ENCODE assay signal across 1 cellular context in the genomic region with DNA sequence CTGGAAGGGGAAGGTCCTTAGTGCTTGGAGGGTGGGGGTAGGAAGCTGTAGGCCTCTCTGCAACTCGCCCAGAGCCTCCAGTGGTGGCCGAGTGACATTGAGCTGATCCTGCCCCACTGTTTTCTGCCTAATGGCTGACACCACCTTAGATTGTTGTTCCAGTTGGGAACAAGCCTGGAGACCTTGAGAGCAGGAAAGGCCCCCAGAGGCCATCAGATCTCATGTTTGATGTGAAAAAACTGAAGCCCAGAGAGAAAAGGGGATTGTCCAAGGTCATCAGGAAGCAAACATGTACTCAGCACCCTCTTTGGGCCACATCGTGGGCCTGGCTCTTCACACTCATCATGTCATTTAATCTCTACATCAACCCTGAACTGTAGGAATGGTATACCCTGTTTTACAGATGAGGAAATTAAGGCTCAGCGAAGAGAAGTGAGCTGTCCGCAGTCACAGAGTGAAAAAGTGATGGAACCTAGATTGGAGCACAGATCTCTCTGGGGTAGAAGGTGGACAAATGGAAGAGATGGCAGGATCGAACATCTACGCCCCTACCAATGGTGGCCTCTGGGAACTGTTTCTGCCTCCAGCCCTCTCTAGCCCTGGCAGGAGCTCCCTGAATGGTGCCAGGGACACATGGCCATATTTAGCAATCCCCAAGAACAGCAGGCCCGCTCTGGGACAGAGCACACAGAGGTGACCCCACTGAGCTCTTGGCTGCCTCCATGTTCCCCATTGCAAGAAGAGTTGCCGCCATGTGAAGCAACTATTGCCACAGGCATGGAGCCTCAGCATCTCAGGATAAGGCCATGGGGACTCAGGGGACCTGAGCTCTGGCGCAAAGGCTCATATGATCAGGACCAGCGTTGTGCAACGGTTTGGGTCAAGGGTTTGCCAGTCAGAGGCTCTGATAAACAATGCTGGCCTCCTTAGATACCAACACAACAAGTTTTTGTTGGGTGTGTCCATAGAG.
A peak's percentile ranks its signal among the peaks of the same experiment; 100 is the strongest.
TF ChIP-seq lines count a peak whose summit lies in the region.

No MANE protein-coding gene starts in this region.

TF ChIP-seq in HepG2, 621 proteins besides CTCF, POLR2A, EP300 and RAD21 (continued from another document and continues in another):
- TF ChIP-seq FOXJ3 (CRISPR knock-in tag; IDR thresholded peaks at IDR 0.05; ENCODE audit: borderline replicate concordance) (peak; percentile 46; the same call in 1 of the 2 replicates), ZBTB7B (CRISPR knock-in tag; IDR thresholded peaks at IDR 0.05) (peak; percentile 58; the same call in 1 of the 2 replicates), CREM (IDR thresholded peaks at IDR 0.05) (peak; percentile 50; the same call in 1 of the 2 replicates), CREM (CRISPR knock-in tag; IDR thresholded peaks at IDR 0.05) (no peak), MAZ (IDR thresholded peaks at IDR 0.05; ENCODE audit: borderline replicate concordance, low read depth, low read length) (no peak), MAZ (CRISPR knock-in tag; IDR thresholded peaks at IDR 0.05; ENCODE audit: low read depth) (0 out of 2 replicates have a peak, but pooled peaks have one; percentile 22), SOX5 (CRISPR knock-in tag; IDR thresholded peaks at IDR 0.05; ENCODE audit: borderline replicate concordance) (peak; percentile 86), SIX4 (CRISPR knock-in tag; IDR thresholded peaks at IDR 0.05) (0 out of 2 replicates have a peak, but pooled peaks have one; percentile 27), WIZ (CRISPR knock-in tag; IDR thresholded peaks at IDR 0.05) (peak; percentile 64; the same call in 1 of the 2 replicates), ZNF547 (CRISPR knock-in tag; IDR thresholded peaks at IDR 0.05) (peak; percentile 51; the same call in 1 of the 2 replicates), ZNF292 (CRISPR knock-in tag; IDR thresholded peaks at IDR 0.05; ENCODE audit: borderline replicate concordance, low read depth) (peak; percentile 42; the same call in 1 of the 2 replicates), ZNF724P (CRISPR knock-in tag; IDR thresholded peaks at IDR 0.05; ENCODE audit: borderline replicate concordance) (0 out of 2 replicates have a peak, but pooled peaks have one; percentile 18), ZNF841 (CRISPR knock-in tag; IDR thresholded peaks at IDR 0.05; ENCODE audit: borderline replicate concordance) (no peak), MED13 (CRISPR knock-in tag; IDR thresholded peaks at IDR 0.05) (0 out of 2 replicates have a peak, but pooled peaks have one; percentile 28), ZMYM4 (CRISPR knock-in tag; IDR thresholded peaks at IDR 0.05) (peak; percentile 72), FOXA1 (IDR thresholded peaks at IDR 0.05) (no peak), FOXA1 (CRISPR knock-in tag; IDR thresholded peaks at IDR 0.05) (0 out of 2 replicates have a peak, but pooled peaks have one; percentile 32), NAIF1 (CRISPR knock-in tag; IDR thresholded peaks at IDR 0.05; ENCODE audit: borderline replicate concordance) (no peak), CREB1 (IDR thresholded peaks at IDR 0.05) (no peak), CREB1 (CRISPR knock-in tag; IDR thresholded peaks at IDR 0.05) (peak; percentile 54; the same call in 1 of the 2 replicates), TCF7L2 (IDR thresholded peaks at IDR 0.05; ENCODE audit: low read depth, low read length) (no peak), ZNF782 (CRISPR knock-in tag; IDR thresholded peaks at IDR 0.05; ENCODE audit: borderline replicate concordance) (peak; percentile 5; the same call in 1 of the 2 replicates), ZBTB38 (CRISPR knock-in tag; IDR thresholded peaks at IDR 0.05) (peak; percentile 93), HOXA3 (CRISPR knock-in tag; IDR thresholded peaks at IDR 0.05) (peak; percentile 81), ESRRA (CRISPR knock-in tag; IDR thresholded peaks at IDR 0.05; ENCODE audit: low read depth) (peak; percentile 89), ZNF3 (CRISPR knock-in tag; IDR thresholded peaks at IDR 0.05) (peak; percentile 78), IRF2 (CRISPR knock-in tag; IDR thresholded peaks at IDR 0.05) (0 out of 2 replicates have a peak, but pooled peaks have one; percentile 22), ZNF556 (CRISPR knock-in tag; IDR thresholded peaks at IDR 0.05; ENCODE audit: borderline replicate concordance) (peak; percentile 81), MIER2 (CRISPR knock-in tag; IDR thresholded peaks at IDR 0.05) (peak; percentile 81), SIX1 (CRISPR knock-in tag; IDR thresholded peaks at IDR 0.05; ENCODE audit: borderline replicate concordance) (peak; percentile 85; the same call in 1 of the 2 replicates), ZNF792 (CRISPR knock-in tag; IDR thresholded peaks at IDR 0.05) (peak; percentile 81)
- TF ChIP-seq, protein P1, sequence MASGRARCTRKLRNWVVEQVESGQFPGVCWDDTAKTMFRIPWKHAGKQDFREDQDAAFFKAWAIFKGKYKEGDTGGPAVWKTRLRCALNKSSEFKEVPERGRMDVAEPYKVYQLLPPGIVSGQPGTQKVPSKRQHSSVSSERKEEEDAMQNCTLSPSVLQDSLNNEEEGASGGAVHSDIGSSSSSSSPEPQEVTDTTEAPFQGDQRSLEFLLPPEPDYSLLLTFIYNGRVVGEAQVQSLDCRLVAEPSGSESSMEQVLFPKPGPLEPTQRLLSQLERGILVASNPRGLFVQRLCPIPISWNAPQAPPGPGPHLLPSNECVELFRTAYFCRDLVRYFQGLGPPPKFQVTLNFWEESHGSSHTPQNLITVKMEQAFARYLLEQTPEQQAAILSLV (CRISPR knock-in tag; IDR thresholded peaks at IDR 0.05; ENCODE audit: borderline replicate concordance), result no peak
- TF ChIP-seq, protein P2, sequence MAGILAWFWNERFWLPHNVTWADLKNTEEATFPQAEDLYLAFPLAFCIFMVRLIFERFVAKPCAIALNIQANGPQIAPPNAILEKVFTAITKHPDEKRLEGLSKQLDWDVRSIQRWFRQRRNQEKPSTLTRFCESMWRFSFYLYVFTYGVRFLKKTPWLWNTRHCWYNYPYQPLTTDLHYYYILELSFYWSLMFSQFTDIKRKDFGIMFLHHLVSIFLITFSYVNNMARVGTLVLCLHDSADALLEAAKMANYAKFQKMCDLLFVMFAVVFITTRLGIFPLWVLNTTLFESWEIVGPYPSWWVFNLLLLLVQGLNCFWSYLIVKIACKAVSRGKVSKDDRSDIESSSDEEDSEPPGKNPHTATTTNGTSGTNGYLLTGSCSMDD (CRISPR knock-in tag; IDR thresholded peaks at IDR 0.05), result no peak
- TF ChIP-seq, protein P3, sequence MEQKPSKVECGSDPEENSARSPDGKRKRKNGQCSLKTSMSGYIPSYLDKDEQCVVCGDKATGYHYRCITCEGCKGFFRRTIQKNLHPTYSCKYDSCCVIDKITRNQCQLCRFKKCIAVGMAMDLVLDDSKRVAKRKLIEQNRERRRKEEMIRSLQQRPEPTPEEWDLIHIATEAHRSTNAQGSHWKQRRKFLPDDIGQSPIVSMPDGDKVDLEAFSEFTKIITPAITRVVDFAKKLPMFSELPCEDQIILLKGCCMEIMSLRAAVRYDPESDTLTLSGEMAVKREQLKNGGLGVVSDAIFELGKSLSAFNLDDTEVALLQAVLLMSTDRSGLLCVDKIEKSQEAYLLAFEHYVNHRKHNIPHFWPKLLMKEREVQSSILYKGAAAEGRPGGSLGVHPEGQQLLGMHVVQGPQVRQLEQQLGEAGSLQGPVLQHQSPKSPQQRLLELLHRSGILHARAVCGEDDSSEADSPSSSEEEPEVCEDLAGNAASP (CRISPR knock-in tag; IDR thresholded peaks at IDR 0.05; ENCODE audit: borderline replicate concordance), result peak; percentile 71; the same call in 1 of the 2 replicates
- TF ChIP-seq, protein P4, sequence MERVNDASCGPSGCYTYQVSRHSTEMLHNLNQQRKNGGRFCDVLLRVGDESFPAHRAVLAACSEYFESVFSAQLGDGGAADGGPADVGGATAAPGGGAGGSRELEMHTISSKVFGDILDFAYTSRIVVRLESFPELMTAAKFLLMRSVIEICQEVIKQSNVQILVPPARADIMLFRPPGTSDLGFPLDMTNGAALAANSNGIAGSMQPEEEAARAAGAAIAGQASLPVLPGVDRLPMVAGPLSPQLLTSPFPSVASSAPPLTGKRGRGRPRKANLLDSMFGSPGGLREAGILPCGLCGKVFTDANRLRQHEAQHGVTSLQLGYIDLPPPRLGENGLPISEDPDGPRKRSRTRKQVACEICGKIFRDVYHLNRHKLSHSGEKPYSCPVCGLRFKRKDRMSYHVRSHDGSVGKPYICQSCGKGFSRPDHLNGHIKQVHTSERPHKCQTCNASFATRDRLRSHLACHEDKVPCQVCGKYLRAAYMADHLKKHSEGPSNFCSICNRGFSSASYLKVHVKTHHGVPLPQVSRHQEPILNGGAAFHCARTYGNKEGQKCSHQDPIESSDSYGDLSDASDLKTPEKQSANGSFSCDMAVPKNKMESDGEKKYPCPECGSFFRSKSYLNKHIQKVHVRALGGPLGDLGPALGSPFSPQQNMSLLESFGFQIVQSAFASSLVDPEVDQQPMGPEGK (CRISPR knock-in tag; IDR thresholded peaks at IDR 0.05), result peak; percentile 80
- TF ChIP-seq, protein P5, sequence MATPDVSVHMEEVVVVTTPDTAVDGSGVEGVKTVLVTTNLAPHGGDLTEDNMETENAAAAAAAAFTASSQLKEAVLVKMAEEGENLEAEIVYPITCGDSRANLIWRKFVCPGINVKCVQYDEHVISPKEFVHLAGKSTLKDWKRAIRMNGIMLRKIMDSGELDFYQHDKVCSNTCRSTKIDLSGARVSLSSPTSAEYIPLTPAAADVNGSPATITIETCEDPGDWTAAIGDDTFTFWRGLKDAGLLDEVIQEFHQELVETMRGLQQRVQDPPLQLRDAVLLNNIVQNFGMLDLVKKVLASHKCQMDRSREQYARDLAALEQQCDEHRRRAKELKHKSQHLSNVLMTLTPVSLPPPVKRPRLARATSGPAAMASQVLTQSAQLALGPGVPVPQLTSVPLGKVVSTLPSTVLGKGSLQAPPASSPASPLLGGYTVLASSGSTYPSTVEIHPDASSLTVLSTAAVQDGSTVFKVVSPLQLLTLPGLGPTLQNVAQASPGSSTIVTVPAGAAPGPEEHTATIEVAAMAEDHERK (CRISPR knock-in tag; IDR thresholded peaks at IDR 0.05; ENCODE audit: low read depth), result no peak
- TF ChIP-seq, protein P6, sequence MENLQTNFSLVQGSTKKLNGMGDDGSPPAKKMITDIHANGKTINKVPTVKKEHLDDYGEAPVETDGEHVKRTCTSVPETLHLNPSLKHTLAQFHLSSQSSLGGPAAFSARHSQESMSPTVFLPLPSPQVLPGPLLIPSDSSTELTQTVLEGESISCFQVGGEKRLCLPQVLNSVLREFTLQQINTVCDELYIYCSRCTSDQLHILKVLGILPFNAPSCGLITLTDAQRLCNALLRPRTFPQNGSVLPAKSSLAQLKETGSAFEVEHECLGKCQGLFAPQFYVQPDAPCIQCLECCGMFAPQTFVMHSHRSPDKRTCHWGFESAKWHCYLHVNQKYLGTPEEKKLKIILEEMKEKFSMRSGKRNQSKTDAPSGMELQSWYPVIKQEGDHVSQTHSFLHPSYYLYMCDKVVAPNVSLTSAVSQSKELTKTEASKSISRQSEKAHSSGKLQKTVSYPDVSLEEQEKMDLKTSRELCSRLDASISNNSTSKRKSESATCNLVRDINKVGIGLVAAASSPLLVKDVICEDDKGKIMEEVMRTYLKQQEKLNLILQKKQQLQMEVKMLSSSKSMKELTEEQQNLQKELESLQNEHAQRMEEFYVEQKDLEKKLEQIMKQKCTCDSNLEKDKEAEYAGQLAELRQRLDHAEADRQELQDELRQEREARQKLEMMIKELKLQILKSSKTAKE (CRISPR knock-in tag; IDR thresholded peaks at IDR 0.05; ENCODE audit: borderline replicate concordance), result peak; percentile 62; the same call in 1 of the 2 replicates
- TF ChIP-seq, protein P7, sequence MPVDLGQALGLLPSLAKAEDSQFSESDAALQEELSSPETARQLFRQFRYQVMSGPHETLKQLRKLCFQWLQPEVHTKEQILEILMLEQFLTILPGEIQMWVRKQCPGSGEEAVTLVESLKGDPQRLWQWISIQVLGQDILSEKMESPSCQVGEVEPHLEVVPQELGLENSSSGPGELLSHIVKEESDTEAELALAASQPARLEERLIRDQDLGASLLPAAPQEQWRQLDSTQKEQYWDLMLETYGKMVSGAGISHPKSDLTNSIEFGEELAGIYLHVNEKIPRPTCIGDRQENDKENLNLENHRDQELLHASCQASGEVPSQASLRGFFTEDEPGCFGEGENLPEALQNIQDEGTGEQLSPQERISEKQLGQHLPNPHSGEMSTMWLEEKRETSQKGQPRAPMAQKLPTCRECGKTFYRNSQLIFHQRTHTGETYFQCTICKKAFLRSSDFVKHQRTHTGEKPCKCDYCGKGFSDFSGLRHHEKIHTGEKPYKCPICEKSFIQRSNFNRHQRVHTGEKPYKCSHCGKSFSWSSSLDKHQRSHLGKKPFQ (CRISPR knock-in tag; IDR thresholded peaks at IDR 0.05; ENCODE audit: insufficient replicate concordance), result peak; percentile 86
- TF ChIP-seq, protein P8, sequence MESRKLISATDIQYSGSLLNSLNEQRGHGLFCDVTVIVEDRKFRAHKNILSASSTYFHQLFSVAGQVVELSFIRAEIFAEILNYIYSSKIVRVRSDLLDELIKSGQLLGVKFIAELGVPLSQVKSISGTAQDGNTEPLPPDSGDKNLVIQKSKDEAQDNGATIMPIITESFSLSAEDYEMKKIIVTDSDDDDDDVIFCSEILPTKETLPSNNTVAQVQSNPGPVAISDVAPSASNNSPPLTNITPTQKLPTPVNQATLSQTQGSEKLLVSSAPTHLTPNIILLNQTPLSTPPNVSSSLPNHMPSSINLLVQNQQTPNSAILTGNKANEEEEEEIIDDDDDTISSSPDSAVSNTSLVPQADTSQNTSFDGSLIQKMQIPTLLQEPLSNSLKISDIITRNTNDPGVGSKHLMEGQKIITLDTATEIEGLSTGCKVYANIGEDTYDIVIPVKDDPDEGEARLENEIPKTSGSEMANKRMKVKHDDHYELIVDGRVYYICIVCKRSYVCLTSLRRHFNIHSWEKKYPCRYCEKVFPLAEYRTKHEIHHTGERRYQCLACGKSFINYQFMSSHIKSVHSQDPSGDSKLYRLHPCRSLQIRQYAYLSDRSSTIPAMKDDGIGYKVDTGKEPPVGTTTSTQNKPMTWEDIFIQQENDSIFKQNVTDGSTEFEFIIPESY (CRISPR knock-in tag; IDR thresholded peaks at IDR 0.05), result peak; percentile 74; the same call in 1 of the 2 replicates
- TF ChIP-seq, protein P9, sequence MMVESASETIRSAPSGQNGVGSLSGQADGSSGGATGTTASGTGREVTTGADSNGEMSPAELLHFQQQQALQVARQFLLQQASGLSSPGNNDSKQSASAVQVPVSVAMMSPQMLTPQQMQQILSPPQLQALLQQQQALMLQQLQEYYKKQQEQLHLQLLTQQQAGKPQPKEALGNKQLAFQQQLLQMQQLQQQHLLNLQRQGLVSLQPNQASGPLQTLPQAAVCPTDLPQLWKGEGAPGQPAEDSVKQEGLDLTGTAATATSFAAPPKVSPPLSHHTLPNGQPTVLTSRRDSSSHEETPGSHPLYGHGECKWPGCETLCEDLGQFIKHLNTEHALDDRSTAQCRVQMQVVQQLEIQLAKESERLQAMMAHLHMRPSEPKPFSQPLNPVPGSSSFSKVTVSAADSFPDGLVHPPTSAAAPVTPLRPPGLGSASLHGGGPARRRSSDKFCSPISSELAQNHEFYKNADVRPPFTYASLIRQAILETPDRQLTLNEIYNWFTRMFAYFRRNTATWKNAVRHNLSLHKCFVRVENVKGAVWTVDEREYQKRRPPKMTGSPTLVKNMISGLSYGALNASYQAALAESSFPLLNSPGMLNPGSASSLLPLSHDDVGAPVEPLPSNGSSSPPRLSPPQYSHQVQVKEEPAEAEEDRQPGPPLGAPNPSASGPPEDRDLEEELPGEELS (CRISPR knock-in tag; IDR thresholded peaks at IDR 0.05), result peak; percentile 91
